ENCODE assay signal across 10 cellular contexts in genomic region chr5:54363669-54364068, GRCh38.
"Had no signal": no experiment of that assay in that cellular context is flagged by ENCODE, and none has a peak within 500 bp of the region (broad histone marks: within the 10 kb centered on the region; RNA-seq: fewer than 3 reads in every experiment).

No MANE protein-coding gene starts in this region.

- H3K27ac ChIP-seq: gastroesophageal sphincter, transverse colon had no signal

- H3K36me3 Mint-ChIP-seq: activated CD4-positive, alpha-beta memory T cell treated with anti-CD3 and anti-CD28 coated beads for 36 hours; activated naive CD8-positive, alpha-beta T cell had no signal

- DNase-seq: activated CD4-positive, alpha-beta memory T cell treated with anti-CD3 and anti-CD28 coated beads for 36 hours; activated effector memory CD4-positive, alpha-beta T cell treated with anti-CD3 and anti-CD28 coated beads, Interleukin-2, amount 50 U/mL, for 16 hours; activated T-cell treated with anti-CD3 and anti-CD28 coated beads, Interleukin-2, amount 50 U/mL, for 4 hours; kidney; stimulated activated CD4-positive, alpha-beta T cell treated with anti-CD3 and anti-CD28 coated beads, Interleukin-12 subunit alpha, Interleukin-12 subunit beta, amount 100 ng/mL, for 4 hours; stimulated activated naive CD4-positive, alpha-beta T cell; substantia nigra; transverse colon had no signal

- H3K4me3 ChIP-seq: gastroesophageal sphincter, transverse colon had no signal

- H3K4me3 Mint-ChIP-seq: activated CD4-positive, alpha-beta memory T cell treated with anti-CD3 and anti-CD28 coated beads for 36 hours; activated naive CD8-positive, alpha-beta T cell; activated T-cell treated with anti-CD3 and anti-CD28 coated beads, Interleukin-2, amount 50 U/mL, for 4 hours had no signal

- H3K9me3 Mint-ChIP-seq: activated CD4-positive, alpha-beta memory T cell treated with anti-CD3 and anti-CD28 coated beads for 36 hours; activated T-cell treated with anti-CD3 and anti-CD28 coated beads, Interleukin-2, amount 50 U/mL, for 4 hours had no signal

- H3K27ac Mint-ChIP-seq: activated CD4-positive, alpha-beta memory T cell treated with anti-CD3 and anti-CD28 coated beads for 36 hours; activated naive CD8-positive, alpha-beta T cell had no signal
